10 cellular contexts compared by ENCODE assay signal in the genomic region with DNA sequence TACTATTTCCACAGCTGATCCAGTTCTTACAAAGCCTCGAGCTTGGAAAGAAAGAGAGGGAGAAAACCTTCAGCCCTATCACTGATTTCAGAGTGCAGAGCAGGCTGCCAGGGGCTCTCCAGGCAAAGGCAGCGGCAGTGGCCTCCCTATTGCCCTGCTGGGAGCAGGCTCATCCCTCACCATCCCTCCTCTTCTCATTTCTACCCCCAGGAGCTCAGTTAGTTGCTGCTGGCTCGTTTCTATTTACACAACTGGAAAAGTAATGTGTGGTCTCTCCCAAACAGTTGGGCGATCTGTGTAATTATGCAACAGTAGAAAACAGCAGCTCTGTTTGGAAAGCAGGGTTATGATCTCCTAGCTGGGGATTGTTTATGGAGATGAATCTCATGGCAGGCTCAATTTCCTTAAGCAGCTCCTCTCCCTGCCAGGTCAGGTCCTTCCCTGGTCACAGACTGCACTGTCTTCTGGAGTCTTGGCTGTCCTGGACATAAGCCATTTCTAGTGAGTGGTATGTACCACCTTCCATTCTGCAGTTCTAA. TPM values are rescaled to one million over a fixed set of nuclear protein-coding genes. Genes with fewer than 3 reads are reported as not detected.
DNase-seq lines count a peak whose midpoint lies in the region; TF ChIP-seq lines count a peak whose summit lies in the region.
"Had no signal": no experiment of that assay in that cellular context is flagged by ENCODE, and none has a peak within 500 bp of the region (broad histone marks: within the 10 kb centered on the region; RNA-seq: fewer than 3 reads in every experiment).

No MANE protein-coding gene starts in this region.

- TF ChIP-seq POLR2A in thyroid gland (IDR thresholded peaks at IDR 0.05), result no peak

- no peak overlapping the region for H3K4me2 ChIP-seq in mammary epithelial cell (ENCODE audit: insufficient read depth, low read depth, low read length)

- H4K20me1 ChIP-seq in mammary epithelial cell (ENCODE audit: insufficient read depth, low read length), result no peaks in the 10 kb centered on the region

- peak; percentile 12 to 65 for TF ChIP-seq RAD21 in liver (IDR thresholded peaks at IDR 0.05)

- dilution Hi-C loops in mammary epithelial cell (cut with HindIII; ENCODE audit: low sequenced_read_pairs), result no loop called here

- H3K4me1 ChIP-seq in mammary epithelial cell (ENCODE audit: insufficient read depth, low read length) (no peaks in the 10 kb centered on the region), liver (ENCODE audit: control insufficient read depth in 4 of 4, insufficient read depth in 4 of 4, low read length in 3 of 4) (peaks cover 19 to 59% (median 45%) of the 10 kb centered on the region in 4 donors), thyroid gland (peaks cover 11 to 29% of the 10 kb centered on the region in 2 donors)

- H3K27me3 ChIP-seq in mammary epithelial cell (ENCODE audit: insufficient read depth, low read length) (no peaks in the 10 kb centered on the region), liver (ENCODE audit: control insufficient read depth in 4 of 4, insufficient read depth in 4 of 4, low read length in 3 of 4) (no peaks in the 10 kb centered on the region), thyroid gland (no peaks in the 10 kb centered on the region)
- H3K27me3 ChIP-seq: SJCRH30 had no signal

- H3K9me3 ChIP-seq in mammary epithelial cell (replicated peaks; ENCODE audit: insufficient read depth, low read length), result no peaks in the 10 kb centered on the region
- no peaks in the 10 kb centered on the region for H3K9me3 ChIP-seq in liver (ENCODE audit: control insufficient read depth in 4 of 4, low read length in 3 of 4)
- H3K9me3 ChIP-seq in thyroid gland, result no peaks in the 10 kb centered on the region
- H3K9me3 ChIP-seq: SJCRH30 had no signal

- H3K36me3 ChIP-seq in mammary epithelial cell (ENCODE audit: insufficient read depth, low read length) (no peaks in the 10 kb centered on the region), liver (ENCODE audit: control insufficient read depth in 4 of 4, insufficient read depth in 3 of 4, low read depth in 1 of 4, low read length in 3 of 4) (no peaks in the 10 kb centered on the region), thyroid gland (no peaks in the 10 kb centered on the region)
- H3K36me3 ChIP-seq: SJCRH30 had no signal

- DNase-seq in M059J (ENCODE audit: low read depth) (peak; percentile 85), mammary epithelial cell (no peak), thyroid gland (peak in 1 of 2 donors; percentile 41), caudate nucleus (lab: John Stamatoyannopoulos, UW) (no peak), NOMO-1 treated with DMSO at 0.1 percent for 48 hours (lab: John Stamatoyannopoulos, UW; ENCODE audit: unreplicated experiment) (no peak), dermis blood vessel endothelial cell (no peak)
- DNase-seq in stimulated activated CD4-positive, alpha-beta T cell treated with anti-CD3 and anti-CD28 coated beads, Interleukin-4, amount 100 ng/mL, for 1 hour, result no peak
- DNase-seq: NCI-H1436 had no signal

- H3K79me2 ChIP-seq in mammary epithelial cell (ENCODE audit: insufficient read depth, low read length), result no peaks in the 10 kb centered on the region

- intact Hi-C loops in mammary epithelial cell (cut with micrococcal nuclease), result no loop called here
- intact Hi-C loops in thyroid gland (cut with DNase I), result no loop called here

- no peak overlapping the region for H3K4me3 ChIP-seq in mammary epithelial cell (replicated peaks in 1 of 3; ENCODE audit: insufficient read depth in 1 of 3, low read depth in 2 of 3, low read length in 3 of 3)
- H3K4me3 ChIP-seq in liver (ENCODE audit: low read depth in 1 of 3, low read length in 3 of 3), result peak overlapping the region in 2 of 3 donors; percentile 7 to 35
- no peak overlapping the region for H3K4me3 ChIP-seq in thyroid gland (replicated peaks in 1 of 3)
- H3K4me3 ChIP-seq: SJCRH30 had no signal

- 74% methylated on average over 4 of the region's 4 CpGs for WGBS in mammary epithelial cell (ENCODE audit: low coverage, missing lambda C conversion rate)
- 20% methylated on average over 4 of the region's 4 CpGs for WGBS in liver
- 13 to 25% methylated on average over 4 of the region's 4 CpGs for WGBS in thyroid gland, 2 donors

- TF ChIP-seq CTCF in mammary epithelial cell (conservative IDR thresholded peaks at IDR 0.05 in 1 of 2, IDR thresholded peaks at IDR 0.05 in 1 of 2; ENCODE audit: extremely low read depth in 1 of 2, insufficient read depth in 1 of 2, low read depth in 1 of 2, low read length in 2 of 2) (no peak), liver (IDR thresholded peaks at IDR 0.05; ENCODE audit: low read depth, low read length, missing input control) (no peak), thyroid gland (IDR thresholded peaks at IDR 0.05) (no peak)

- H2AFZ ChIP-seq in mammary epithelial cell (ENCODE audit: low read depth, low read length), result peak overlapping the region; percentile 13

- in situ Hi-C loops in mammary epithelial cell (cut with MboI; ENCODE audit: low sequenced_read_pairs in 2 of 2), result no loop called here

- H3K27ac ChIP-seq in mammary epithelial cell (ENCODE audit: insufficient read depth, low read depth, low read length), result no peak overlapping the region
- H3K27ac ChIP-seq in liver (ENCODE audit: low read depth in 1 of 2, low read length in 2 of 2), result peak overlapping the region; percentile 79 to 96
- peak overlapping the region; percentile 48 to 79 (median 70) for H3K27ac ChIP-seq in thyroid gland
- H3K27ac ChIP-seq in caudate nucleus (ENCODE audit: low read depth, low read length), result no peak overlapping the region
- H3K27ac ChIP-seq: SJCRH30 had no signal

- CTCF ChIA-PET in mammary epithelial cell (lab: Charles Lee; ENCODE audit: low non-redundant PET), result interaction anchor here (0.6 kb wide), 1 partner anchor 25 kb away, joined by 16 read pairs; no protein-coding TSS in a partner anchor

- no TSS peak for BruUV-seq in mammary epithelial cell (replicated peaks; lab: Mats Ljungman, UMichigan)

- H3K9ac ChIP-seq in mammary epithelial cell (ENCODE audit: insufficient read depth, low read length), result no peak overlapping the region
- H3K9ac ChIP-seq in liver (ENCODE audit: low read depth in 1 of 2, low read length in 2 of 2), result peak overlapping the region; percentile 26 to 31

TF ChIP-seq in liver, 16 proteins besides CTCF, POLR2A, EP300 and RAD21 (continues in another document):
- TF ChIP-seq HNF4G (IDR thresholded peaks at IDR 0.05), result no peak
- peak in 1 of 2 donors; percentile 58 for TF ChIP-seq RXRA (IDR thresholded peaks at IDR 0.05)
- TF ChIP-seq, protein P1, sequence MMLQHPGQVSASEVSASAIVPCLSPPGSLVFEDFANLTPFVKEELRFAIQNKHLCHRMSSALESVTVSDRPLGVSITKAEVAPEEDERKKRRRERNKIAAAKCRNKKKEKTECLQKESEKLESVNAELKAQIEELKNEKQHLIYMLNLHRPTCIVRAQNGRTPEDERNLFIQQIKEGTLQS (IDR thresholded peaks at IDR 0.05), result peak; percentile 40
- no peak for TF ChIP-seq GABPA (IDR thresholded peaks at IDR 0.05 in 1 of 2, conservative IDR thresholded peaks at IDR 0.05 in 1 of 2)
- peak in 1 of 2 donors; percentile 57 for TF ChIP-seq HNF4A (conservative IDR thresholded peaks at IDR 0.05)
- TF ChIP-seq JUND (IDR thresholded peaks at IDR 0.05), result peak in 1 of 2 donors; percentile 47
- TF ChIP-seq, protein P2, sequence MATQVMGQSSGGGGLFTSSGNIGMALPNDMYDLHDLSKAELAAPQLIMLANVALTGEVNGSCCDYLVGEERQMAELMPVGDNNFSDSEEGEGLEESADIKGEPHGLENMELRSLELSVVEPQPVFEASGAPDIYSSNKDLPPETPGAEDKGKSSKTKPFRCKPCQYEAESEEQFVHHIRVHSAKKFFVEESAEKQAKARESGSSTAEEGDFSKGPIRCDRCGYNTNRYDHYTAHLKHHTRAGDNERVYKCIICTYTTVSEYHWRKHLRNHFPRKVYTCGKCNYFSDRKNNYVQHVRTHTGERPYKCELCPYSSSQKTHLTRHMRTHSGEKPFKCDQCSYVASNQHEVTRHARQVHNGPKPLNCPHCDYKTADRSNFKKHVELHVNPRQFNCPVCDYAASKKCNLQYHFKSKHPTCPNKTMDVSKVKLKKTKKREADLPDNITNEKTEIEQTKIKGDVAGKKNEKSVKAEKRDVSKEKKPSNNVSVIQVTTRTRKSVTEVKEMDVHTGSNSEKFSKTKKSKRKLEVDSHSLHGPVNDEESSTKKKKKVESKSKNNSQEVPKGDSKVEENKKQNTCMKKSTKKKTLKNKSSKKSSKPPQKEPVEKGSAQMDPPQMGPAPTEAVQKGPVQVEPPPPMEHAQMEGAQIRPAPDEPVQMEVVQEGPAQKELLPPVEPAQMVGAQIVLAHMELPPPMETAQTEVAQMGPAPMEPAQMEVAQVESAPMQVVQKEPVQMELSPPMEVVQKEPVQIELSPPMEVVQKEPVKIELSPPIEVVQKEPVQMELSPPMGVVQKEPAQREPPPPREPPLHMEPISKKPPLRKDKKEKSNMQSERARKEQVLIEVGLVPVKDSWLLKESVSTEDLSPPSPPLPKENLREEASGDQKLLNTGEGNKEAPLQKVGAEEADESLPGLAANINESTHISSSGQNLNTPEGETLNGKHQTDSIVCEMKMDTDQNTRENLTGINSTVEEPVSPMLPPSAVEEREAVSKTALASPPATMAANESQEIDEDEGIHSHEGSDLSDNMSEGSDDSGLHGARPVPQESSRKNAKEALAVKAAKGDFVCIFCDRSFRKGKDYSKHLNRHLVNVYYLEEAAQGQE (IDR thresholded peaks at IDR 0.05), result peak; percentile 22
- no peak for TF ChIP-seq EGR1 (IDR thresholded peaks at IDR 0.05; ENCODE audit: low read depth in 2 of 2)
- TF ChIP-seq, protein P3, sequence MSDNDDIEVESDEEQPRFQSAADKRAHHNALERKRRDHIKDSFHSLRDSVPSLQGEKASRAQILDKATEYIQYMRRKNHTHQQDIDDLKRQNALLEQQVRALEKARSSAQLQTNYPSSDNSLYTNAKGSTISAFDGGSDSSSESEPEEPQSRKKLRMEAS (IDR thresholded peaks at IDR 0.05), result peak; percentile 56
- TF ChIP-seq NR2F2 (IDR thresholded peaks at IDR 0.05), result peak; percentile 76
- no peak for TF ChIP-seq TAF1 (conservative IDR thresholded peaks at IDR 0.05)
- TF ChIP-seq FOXA1 (IDR thresholded peaks at IDR 0.05), result peak; percentile 73
- TF ChIP-seq YY1 (IDR thresholded peaks at IDR 0.05), result peak; percentile 29
- TF ChIP-seq FOXA2 (IDR thresholded peaks at IDR 0.05), result peak; percentile 89

RNA-seq across cellular contexts. Expression of a gene that starts 28.7 kb away (rescaled TPM):
- total RNA-seq in M059J (2014; rRNA removed; shearing (Covaris generic)), result 75.0 and 115 TPM in 2 replicates
- total RNA-seq in mammary epithelial cell, result 10 to 100 TPM; 15.0 to 43.5 TPM
- 12.9 TPM for polyA plus RNA-seq in mammary epithelial cell
- polyA minus RNA-seq in mammary epithelial cell, result 27.8 TPM
- 100 to 1,000 TPM in 1 of 2 donors, 10 to 100 TPM in 1; 27.8 to 100 TPM for total RNA-seq in liver
- 10 to 100 TPM; 16.8 to 31.2 TPM for polyA plus RNA-seq in liver
- 10 to 100 TPM; 65.8 to 93.0 (median 80.7) TPM for total RNA-seq in thyroid gland
- 11.7 and 13.6 TPM in 2 replicates for total RNA-seq in dermis blood vessel endothelial cell

Comparison
In these comparisons a context has a peak if more than half of its experiments do, and no peak if none do; other contexts are left out.
1. H3K27ac ChIP-seq: peak in liver (2 of 2) and thyroid gland (3 of 3); none in mammary epithelial cell (single experiment) and caudate nucleus (single experiment).
2. H3K4me3 ChIP-seq: peak in liver (2 of 3); none in mammary epithelial cell (0 of 3) and thyroid gland (0 of 3).